19 cellular contexts compared by ENCODE assay signal in the genomic region with DNA sequence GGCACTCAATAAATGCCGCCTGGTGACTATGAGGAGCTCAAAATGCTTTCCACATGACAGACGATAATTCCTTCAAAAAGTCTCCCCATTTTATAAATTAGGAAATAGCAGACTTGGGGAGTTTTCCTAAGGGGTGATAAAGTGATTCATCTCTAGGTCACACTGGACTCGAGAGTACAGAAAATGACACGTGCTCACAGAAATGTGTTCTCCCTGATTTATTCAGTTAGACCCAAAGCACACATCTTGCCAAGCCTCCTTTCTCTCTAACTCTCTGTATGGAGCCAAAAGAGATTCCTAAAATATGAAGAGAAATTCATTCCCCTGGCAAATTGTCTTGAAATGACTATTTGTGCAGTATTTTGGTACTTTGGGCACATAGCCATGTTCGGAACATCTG.
DNase-seq lines count a peak whose midpoint lies in the region; ATAC-seq and TF ChIP-seq lines count a peak whose summit lies in the region.
"Had no signal": no experiment of that assay in that cellular context is flagged by ENCODE, and none has a peak within 500 bp of the region (broad histone marks: within the 10 kb centered on the region; RNA-seq: fewer than 3 reads in every experiment).

No MANE protein-coding gene starts in this region.

- peak in 1 of 2 experiments; percentile 37 for DNase-seq in SJCRH30
- peak; percentile 28 for DNase-seq in kidney tubule cell (ENCODE audit: low spot score)
- no peak for DNase-seq in activated CD4-positive, alpha-beta T cell treated with anti-CD3 and anti-CD28 coated beads, Interleukin-2, amount 50 U/mL, for 4 hours
- DNase-seq in ascending aorta (ENCODE audit: low spot score in 2 of 2) = no peak
- no peak for DNase-seq in stimulated activated CD4-positive, alpha-beta T cell treated with anti-CD3 and anti-CD28 coated beads, Interleukin-4, amount 100 ng/mL, for 4 hours
- DNase-seq: ACHN, DND-41, H7, KBM-7, NCI-H1694, NCI-H2107, NCI-H510A, RPMI8226, SHP77 treated with DMSO at 0.1 percent for 48 hours, T-cell had no signal

- H3K4me1 ChIP-seq in SJCRH30 = peaks cover 39% of the 10 kb centered on the region
- no peaks in the 10 kb centered on the region for H3K4me1 ChIP-seq in ascending aorta

- H3K4me3 ChIP-seq in SJCRH30 (peak overlapping the region; percentile 21), ascending aorta (no peak overlapping the region)

- H3K9me3 ChIP-seq in SJCRH30 (replicated peaks) (no peaks in the 10 kb centered on the region), ascending aorta (no peaks in the 10 kb centered on the region)

- H3K27ac ChIP-seq in SJCRH30 (peak overlapping the region; percentile 95), ascending aorta (no peak overlapping the region)
- H3K27ac ChIP-seq: C4-2B had no signal

- no peaks in the 10 kb centered on the region for H3K27me3 ChIP-seq in SJCRH30
- H3K27me3 ChIP-seq in ascending aorta = no peaks in the 10 kb centered on the region

- TF ChIP-seq CTCF in ascending aorta (IDR thresholded peaks at IDR 0.05) = no peak

- intact Hi-C loops in ascending aorta (cut with DNase I) = no loop called here

- ATAC-seq in GM18867 (IDR thresholded peaks at IDR 0.05; ENCODE audit: unreplicated experiment) (peak; percentile 16), HG02943 (IDR thresholded peaks at IDR 0.05; ENCODE audit: low read depth, unreplicated experiment) (peak; percentile 17)
- ATAC-seq: SK-N-SH treated with all-trans-retinoic acid at 6 μM for 48 hours, T-cell had no signal

- H3K36me3 ChIP-seq in SJCRH30 (no peaks in the 10 kb centered on the region), ascending aorta (no peaks in the 10 kb centered on the region)
